Comparison of ENCODE assay signal across 8 cellular contexts in genomic region chr5:73564644-73565165, GRCh38. TPM values are rescaled to one million over a fixed set of nuclear protein-coding genes. Genes with fewer than 3 reads are reported as not detected.
DNase-seq lines count a peak whose midpoint lies in the region; ATAC-seq lines count a peak whose summit lies in the region.

No MANE protein-coding gene starts in this region.

- intact Hi-C loops in right cardiac atrium (cut with DNase I), result no loop called here

- peaks cover 12% of the 10 kb centered on the region for H3K36me3 ChIP-seq in skeletal muscle satellite cell (ENCODE audit: insufficient read depth, low read length)

- peak overlapping the region; percentile 90 for H3K4me2 ChIP-seq in skeletal muscle satellite cell (ENCODE audit: low read length)

- H3K4me1 ChIP-seq in right cardiac atrium (ENCODE audit: control insufficient read depth, insufficient read depth, low read length), result no peaks in the 10 kb centered on the region
- peaks cover 28% of the 10 kb centered on the region for H3K4me1 ChIP-seq in skeletal muscle satellite cell (ENCODE audit: control insufficient read depth, insufficient read depth, low read length)

- H3K9me3 ChIP-seq in right cardiac atrium (ENCODE audit: control insufficient read depth, low read length) (no peaks in the 10 kb centered on the region), skeletal muscle satellite cell (replicated peaks; ENCODE audit: low read length) (no peaks in the 10 kb centered on the region)

- 1% methylated on average over 12 of the region's 12 CpGs for WGBS in right cardiac atrium

- H3K27ac ChIP-seq in right cardiac atrium (ENCODE audit: low read length), result peak overlapping the region; percentile 98

- peak overlapping the region; percentile 88 for H3K9ac ChIP-seq in skeletal muscle satellite cell (ENCODE audit: low read depth, low read length)

- H3K27me3 ChIP-seq in right cardiac atrium (ENCODE audit: control insufficient read depth, insufficient read depth), result no peaks in the 10 kb centered on the region
- no peaks in the 10 kb centered on the region for H3K27me3 ChIP-seq in skeletal muscle satellite cell (ENCODE audit: control insufficient read depth, insufficient read depth, low read length)

- ATAC-seq in right cardiac atrium, result peak in 1 of 2 donors; percentile 10

- H3K4me3 ChIP-seq in right cardiac atrium (ENCODE audit: low read length), result peak overlapping the region; percentile 91
- H3K4me3 ChIP-seq in skeletal muscle satellite cell (ENCODE audit: low read length), result peak overlapping the region; percentile 85

- in situ Hi-C loops in KBM-7 (cut with MboI; ENCODE audit: low pct_unique_long_range_greater_than_20kb, low sequenced_read_pairs), result no loop called here

- DNase-seq in DMS 273 (lab: John Stamatoyannopoulos, UW; ENCODE audit: unreplicated experiment) (peak; percentile 57), DMS 273 treated with DMSO at 0.1 percent for 48 hours (lab: John Stamatoyannopoulos, UW) (no peak), KBM-7 (peak; percentile 41), right cardiac atrium (no peak), epidermal melanocyte (ENCODE audit: insufficient read length, low spot score) (no peak), dedifferentiated amniotic fluid mesenchymal stem cell (ENCODE audit: extremely low spot score) (no peak)
- peak; percentile 17 for DNase-seq in activated naive CD4-positive, alpha-beta T cell treated with anti-CD3 and anti-CD28 coated beads, Interleukin-2, amount 50 U/mL, for 16 hours

RNA-seq across cellular contexts. Expression of gene ANKRA2, which starts 0.7 kb away (rescaled TPM):
- total RNA-seq in right cardiac atrium, result 10 to 100 TPM; 13.3 to 16.5 (median 15.1) TPM
- polyA plus RNA-seq in right cardiac atrium, result 15.4 TPM
- 8.7 and 10.9 TPM in 2 replicates for total RNA-seq in skeletal muscle satellite cell (2012; rRNA removed)

RNA-seq across cellular contexts. Expression of gene UTP15, which starts 0.8 kb away (rescaled TPM):
- total RNA-seq in right cardiac atrium, result 10 to 100 TPM in 3 of 4 donors, 1 to 10 TPM in 1; 9.1 to 13.4 (median 11.7) TPM
- polyA plus RNA-seq in right cardiac atrium, result 3.4 TPM
- total RNA-seq in skeletal muscle satellite cell (2012; rRNA removed), result 31.9 and 33.5 TPM in 2 replicates

Comparison
In these comparisons a context has a peak if more than half of its experiments do, and no peak if none do; other contexts are left out.
1. DNase-seq: peak in DMS 273 (single experiment), KBM-7 (single experiment) and activated naive CD4-positive, alpha-beta T cell treated with anti-CD3 and anti-CD28 coated beads, Interleukin-2, amount 50 U/mL, for 16 hours (single experiment); none in DMS 273 treated with DMSO at 0.1 percent for 48 hours (single experiment), right cardiac atrium (0 of 3), epidermal melanocyte (single experiment) and dedifferentiated amniotic fluid mesenchymal stem cell (single experiment).